14 cellular contexts compared by ENCODE assay signal in the genomic region with DNA sequence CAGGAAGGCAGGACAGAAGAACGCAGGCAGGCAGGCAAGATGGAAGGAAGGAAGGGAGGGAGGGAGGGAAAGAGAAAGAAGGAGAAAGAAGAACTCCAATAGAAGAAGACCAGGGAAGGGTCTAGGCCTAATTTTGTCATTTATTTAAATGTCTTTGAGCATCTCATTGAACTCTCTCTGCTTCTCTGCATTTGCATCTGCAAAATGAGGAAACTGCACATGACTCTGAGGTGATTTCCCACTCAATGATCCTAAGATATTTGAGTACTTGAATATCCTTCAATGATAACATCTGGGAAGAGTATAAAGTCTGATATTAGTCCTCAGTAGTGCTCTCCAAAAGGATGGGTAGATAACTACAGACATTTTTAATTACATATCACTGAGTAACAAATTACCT. TPM values are rescaled to one million over a fixed set of nuclear protein-coding genes. Genes with fewer than 3 reads are reported as not detected.
DNase-seq lines count a peak whose midpoint lies in the region; ATAC-seq and TF ChIP-seq lines count a peak whose summit lies in the region.
"Had no signal": no experiment of that assay in that cellular context is flagged by ENCODE, and none has a peak within 500 bp of the region (broad histone marks: within the 10 kb centered on the region; RNA-seq: fewer than 3 reads in every experiment).

No MANE protein-coding gene starts in this region.

- H3K36me3 ChIP-seq in GM23338 (ENCODE audit: insufficient read depth): no peaks in the 10 kb centered on the region
- no peaks in the 10 kb centered on the region for H3K36me3 ChIP-seq in parathyroid adenoma (ENCODE audit: control insufficient read depth, insufficient read depth, low read length)
- H3K36me3 ChIP-seq: tibial nerve had no signal

- H3K36me3 Mint-ChIP-seq in GM23338 (ENCODE audit: low read depth): no peaks in the 10 kb centered on the region
- H3K36me3 Mint-ChIP-seq in activated B cell treated with CpG ODN at 0.5 μM for 24 hours (ENCODE audit: low read depth): no peaks in the 10 kb centered on the region

- no peaks in the 10 kb centered on the region for H3K27me3 Mint-ChIP-seq in GM23338 (ENCODE audit: insufficient read depth, low read depth, poor library complexity)
- H3K27me3 Mint-ChIP-seq in activated B cell treated with CpG ODN at 0.5 μM for 24 hours: no peaks in the 10 kb centered on the region
- H3K27me3 Mint-ChIP-seq: activated CD4-positive, alpha-beta T cell treated with anti-CD3 and anti-CD28 coated beads, Interleukin-2, amount 10 ng/mL, durations not matched to agents 7 days and 5 days; activated T-cell treated with anti-CD3 and anti-CD28 coated beads, Interleukin-2, amount 50 U/mL, for 24 hours had no signal

- H3K9ac ChIP-seq in parathyroid adenoma: no peak overlapping the region

- no peaks in the 10 kb centered on the region for H4K20me1 ChIP-seq in GM23338 (replicated peaks; ENCODE audit: insufficient read depth)

- H3K27me3 ChIP-seq in GM23338 (ENCODE audit: insufficient read depth) (no peaks in the 10 kb centered on the region), parathyroid adenoma (ENCODE audit: control insufficient read depth, insufficient read depth, low read length) (no peaks in the 10 kb centered on the region)
- H3K27me3 ChIP-seq: tibial nerve had no signal

- H3K27ac ChIP-seq in GM23338 (ENCODE audit: low read depth) (no peak overlapping the region), parathyroid adenoma (peak overlapping the region; percentile 15)
- H3K27ac ChIP-seq: tibial nerve had no signal

- no peaks in the 10 kb centered on the region for H3K79me2 ChIP-seq in GM23338 (replicated peaks; ENCODE audit: insufficient read depth)
- no peaks in the 10 kb centered on the region for H3K79me2 ChIP-seq in parathyroid adenoma

- DNase-seq in CD1c-positive myeloid dendritic cell (ENCODE audit: extremely low spot score) (peak; percentile 78), GM23338 (ENCODE audit: low spot score) (no peak), activated B cell treated with CpG ODN at 0.5 μM for 24 hours (no peak), SHP77 (lab: John Stamatoyannopoulos, UW) (no peak), DMS 273 (lab: John Stamatoyannopoulos, UW; ENCODE audit: unreplicated experiment) (no peak), UCSD-AML1 (lab: John Stamatoyannopoulos, UW; ENCODE audit: unreplicated experiment) (no peak)
- DNase-seq in stimulated activated CD4-positive, alpha-beta T cell treated with anti-CD3 and anti-CD28 coated beads, Interleukin-1b, Interleukin-23, amount 100 ng/mL, for 48 hours: no peak
- DNase-seq: activated T-cell treated with anti-CD3 and anti-CD28 coated beads, Interleukin-2, amount 50 U/mL, for 24 hours; HCEC 1CT; NCI-H187; NCI-H524 had no signal

- POLR2A ChIA-PET in activated B cell treated with CpG ODN at 0.5 μM for 24 hours (lab: Charles Lee): interaction anchor here (1.7 kb wide), 1 partner anchor 31 kb away, joined by 14 read pairs; no protein-coding TSS in a partner anchor

- H3K4me1 ChIP-seq in GM23338 (ENCODE audit: insufficient read depth): peaks cover 12% of the 10 kb centered on the region; the same call in 1 of the 2 replicates
- no peaks in the 10 kb centered on the region for H3K4me1 ChIP-seq in parathyroid adenoma
- H3K4me1 ChIP-seq: tibial nerve had no signal

- ATAC-seq in GM23338: no peak
- ATAC-seq in activated B cell treated with CpG ODN at 0.5 μM for 24 hours (ENCODE audit: low read depth): no peak

- H3K27ac Mint-ChIP-seq in GM23338 (no peak overlapping the region), activated B cell treated with CpG ODN at 0.5 μM for 24 hours (peak overlapping the region; percentile 59)

- CTCF ChIA-PET in activated B cell treated with CpG ODN at 0.5 μM for 24 hours (lab: Charles Lee): no interaction called here

- H3K4me3 Mint-ChIP-seq in GM23338: no peak overlapping the region
- no peak overlapping the region for H3K4me3 Mint-ChIP-seq in activated B cell treated with CpG ODN at 0.5 μM for 24 hours
- H3K4me3 Mint-ChIP-seq: activated CD4-positive, alpha-beta T cell treated with anti-CD3 and anti-CD28 coated beads, Interleukin-2, amount 10 ng/mL, durations not matched to agents 7 days and 5 days; activated T-cell treated with anti-CD3 and anti-CD28 coated beads, Interleukin-2, amount 50 U/mL, for 24 hours had no signal

- H3K9me2 ChIP-seq in GM23338 (ENCODE audit: insufficient read depth): no peaks in the 10 kb centered on the region

- no peaks in the 10 kb centered on the region for H3K9me3 ChIP-seq in parathyroid adenoma (ENCODE audit: control insufficient read depth, low read length)
- H3K9me3 ChIP-seq: tibial nerve had no signal

- H3K4me2 ChIP-seq in GM23338: no peak overlapping the region
- H3K4me2 ChIP-seq in parathyroid adenoma (ENCODE audit: low read length): no peak overlapping the region

- intact Hi-C loops in activated B cell treated with CpG ODN at 0.5 μM for 24 hours (cut with micrococcal nuclease): loop anchor here (1.0 kb wide), 1 partner anchor 32 kb away; no protein-coding TSS in a partner anchor

- peak overlapping the region; percentile 49 for H2AFZ ChIP-seq in GM23338
- no peak overlapping the region for H2AFZ ChIP-seq in parathyroid adenoma

- no peaks in the 10 kb centered on the region for H3K9me3 Mint-ChIP-seq in GM23338
- H3K9me3 Mint-ChIP-seq in activated B cell treated with CpG ODN at 0.5 μM for 24 hours: no peaks in the 10 kb centered on the region
- H3K9me3 Mint-ChIP-seq: activated CD4-positive, alpha-beta T cell treated with anti-CD3 and anti-CD28 coated beads, Interleukin-2, amount 10 ng/mL, durations not matched to agents 7 days and 5 days; activated T-cell treated with anti-CD3 and anti-CD28 coated beads, Interleukin-2, amount 50 U/mL, for 24 hours had no signal

- H3K4me3 ChIP-seq in GM23338 (no peak overlapping the region), parathyroid adenoma (ENCODE audit: low read depth, low read length) (no peak overlapping the region)
- H3K4me3 ChIP-seq: tibial nerve had no signal

- peaks cover 5% of the 10 kb centered on the region for H3K4me1 Mint-ChIP-seq in GM23338
- H3K4me1 Mint-ChIP-seq in activated B cell treated with CpG ODN at 0.5 μM for 24 hours: peaks cover 13% of the 10 kb centered on the region

- no peaks in the 10 kb centered on the region for H3F3A ChIP-seq in GM23338 (replicated peaks; ENCODE audit: low read depth)

- no peak for TF ChIP-seq CTCF in GM23338 (conservative IDR thresholded peaks at IDR 0.05; ENCODE audit: low read depth in 2 of 2)
- no peak for TF ChIP-seq CTCF in activated B cell treated with CpG ODN at 0.5 μM for 24 hours (IDR thresholded peaks at IDR 0.05)
- no peak for TF ChIP-seq CTCF in parathyroid adenoma (IDR thresholded peaks at IDR 0.05)

TF ChIP-seq in GM23338, 12 proteins besides CTCF, POLR2A, EP300 and RAD21 (continues in another document):
- no peak for TF ChIP-seq EZH2 (IDR thresholded peaks at IDR 0.05; ENCODE audit: low read depth, unreplicated experiment)

RNA-seq across cellular contexts. Expression of a gene that starts 33.1 kb away (rescaled TPM):
- total RNA-seq in GM23338 (2014; rRNA removed; shearing (Covaris generic)): 205 and 212 TPM in 2 replicates
- polyA plus RNA-seq in GM23338 (2016; fragmentation: Nextera tagmentation; extraction: Ambion mirVana): 457 and 461 TPM in 2 replicates
- total RNA-seq in activated B cell treated with CpG ODN at 0.5 μM for 24 hours: 50.6 and 51.4 TPM in 2 replicates
